In genomic region chr10:18653112-18653511, GRCh38 we compare ENCODE assay signal across 17 cellular contexts. TPM values are rescaled to one million over a fixed set of nuclear protein-coding genes. Genes with fewer than 3 reads are reported as not detected.
DNase-seq lines count a peak whose midpoint lies in the region; ATAC-seq, FAIRE-seq and TF ChIP-seq lines count a peak whose summit lies in the region.
"Had no signal": no experiment of that assay in that cellular context is flagged by ENCODE, and none has a peak within 500 bp of the region (broad histone marks: within the 10 kb centered on the region; RNA-seq: fewer than 3 reads in every experiment).

No MANE protein-coding gene starts in this region.

- BruUV-seq in HepG2 (replicated peaks; lab: Mats Ljungman, UMichigan): no TSS peak

- H4K20me1 ChIP-seq in HepG2 (ENCODE audit: insufficient read depth, low read length): no peaks in the 10 kb centered on the region

- ATAC-seq in HepG2: no peak
- ATAC-seq in right lobe of liver: no peak
- ATAC-seq in GM18870 (IDR thresholded peaks at IDR 0.05; ENCODE audit: unreplicated experiment): no peak

- TF ChIP-seq EP300 in HepG2 (IDR thresholded peaks at IDR 0.05; ENCODE audit: low read depth in 2 of 2, low read length in 2 of 2): no peak
- no peak for TF ChIP-seq EP300 in HepG2 (CRISPR knock-in tag; IDR thresholded peaks at IDR 0.05; ENCODE audit: borderline replicate concordance)

- H3K9me3 Mint-ChIP-seq in immature natural killer cell: no peaks in the 10 kb centered on the region
- no peaks in the 10 kb centered on the region for H3K9me3 Mint-ChIP-seq in nephron progenitor cell

- TF ChIP-seq RAD21 in HepG2 (CRISPR knock-in tag; IDR thresholded peaks at IDR 0.05): no peak

- intact Hi-C loops in HepG2 (cut with micrococcal nuclease; ENCODE audit: unreplicated experiment) (loop anchor here (10.0 kb wide), 1 partner anchor 978 kb away; no protein-coding TSS in a partner anchor), right lobe of liver (cut with DNase I) (no loop called here)

- H3K27ac Mint-ChIP-seq in immature natural killer cell (peak overlapping the region; percentile 49 to 100 (median 99)), nephron progenitor cell (no peak overlapping the region)

- TF ChIP-seq CTCF in HepG2 (CRISPR knock-in tag; IDR thresholded peaks at IDR 0.05): no peak
- TF ChIP-seq CTCF in right lobe of liver (IDR thresholded peaks at IDR 0.05): no peak
- no peak for TF ChIP-seq CTCF in nephron progenitor cell (IDR thresholded peaks at IDR 0.05)

- no peak for TF ChIP-seq POLR2A in HepG2 (IDR thresholded peaks at IDR 0.05; ENCODE audit: insufficient read depth in 1 of 2, low read depth in 2 of 2, low read length in 2 of 2)
- no peak for TF ChIP-seq POLR2A in right lobe of liver (IDR thresholded peaks at IDR 0.05)

- no peak overlapping the region for H2AFZ ChIP-seq in HepG2 (ENCODE audit: low read length)

- 94% methylated on average over 3 of the region's 3 CpGs for WGBS in HepG2 (ENCODE audit: low lambda C conversion rate)
- WGBS in right lobe of liver (ENCODE audit: insufficient coverage, low coverage, low lambda C conversion rate, missing lambda C conversion rate): 86% methylated on average over 2 of the region's 3 CpGs

- peaks cover 7 to 15% (median 8%) of the 10 kb centered on the region in 3 donors for H3K27me3 Mint-ChIP-seq in immature natural killer cell (ENCODE audit: low read depth in 3 of 3)
- peaks cover 7% of the 10 kb centered on the region for H3K27me3 Mint-ChIP-seq in nephron progenitor cell (ENCODE audit: low read depth, poor library complexity)

- in situ Hi-C loops in HepG2 (cut with HindIII; ENCODE audit: extremely low pct_ligation_motif_present, low pct_unique_long_range_greater_than_20kb): loop anchor here (25.0 kb wide), 1 partner anchor 991 kb away; no protein-coding TSS in a partner anchor

- H3K4me3 Mint-ChIP-seq in immature natural killer cell: peak overlapping the region in 1 of 5 donors; percentile 46
- H3K4me3 Mint-ChIP-seq in nephron progenitor cell: peak overlapping the region; percentile 98

- no peak overlapping the region for H3K9ac ChIP-seq in HepG2 (ENCODE audit: insufficient read depth, low read depth, low read length)

- peaks cover 31% of the 10 kb centered on the region for H3K79me2 ChIP-seq in HepG2 (ENCODE audit: insufficient read depth, low read length)

- POLR2A ChIA-PET in HepG2 (lab: Yijun Ruan, JAX): no interaction called here

- DNase-seq in HepG2 (ENCODE audit: low spot score): no peak
- DNase-seq in right lobe of liver: no peak
- no peak for DNase-seq in immature natural killer cell
- DNase-seq in nephron progenitor cell: no peak
- no peak for DNase-seq in substantia nigra (lab: John Stamatoyannopoulos, UW)
- no peak for DNase-seq in central memory CD4-positive, alpha-beta T cell
- DNase-seq: GOT3; KG1; NCI-H1092; NCI-H1694; NCI-H2107; NCI-H226; NCI-H526 treated with DMSO at 0.1 percent for 48 hours; NK-92 treated with Interleukin-12 subunit alpha and Interleukin-12 subunit beta, amount 100 ng/mL, for 24 hours; OCI-M1 had no signal

- H3K27me3 ChIP-seq in HepG2 (ENCODE audit: control insufficient read depth in 1 of 2, insufficient read depth in 2 of 2, low read length in 2 of 2) (no peaks in the 10 kb centered on the region; a peak in 1 of 5 replicates), right lobe of liver (no peaks in the 10 kb centered on the region)

- no peak for FAIRE-seq in HepG2 (lab: Jason Lieb, UNC)

- peaks cover 0 to 2% of the 10 kb centered on the region in 2 experiments; a peak in 1 of 5 replicates for H3K36me3 ChIP-seq in HepG2 (replicated peaks in 1 of 2; ENCODE audit: control insufficient read depth in 1 of 2, insufficient read depth in 2 of 2, low read length in 2 of 2)
- H3K36me3 ChIP-seq in right lobe of liver: no peaks in the 10 kb centered on the region

- peaks cover 32 to 45% of the 10 kb centered on the region in 2 donors for H3K4me1 Mint-ChIP-seq in immature natural killer cell
- peaks cover 28% of the 10 kb centered on the region for H3K4me1 Mint-ChIP-seq in nephron progenitor cell

- H3K4me1 ChIP-seq in HepG2 (ENCODE audit: insufficient read depth, low read length): peaks cover 36% of the 10 kb centered on the region
- peaks cover 0 to 17% (median 4%) of the 10 kb centered on the region in 4 donors for H3K4me1 ChIP-seq in right lobe of liver

- H3K4me3 ChIP-seq in HepG2 (replicated peaks in 1 of 3; ENCODE audit: insufficient read depth in 1 of 3, low read depth in 2 of 3, low read length in 3 of 3) (no peak overlapping the region), right lobe of liver (no peak overlapping the region)

- H3K27ac ChIP-seq in HepG2 (ENCODE audit: extremely low read length, insufficient read depth, low read length) (no peak overlapping the region), right lobe of liver (no peak overlapping the region), substantia nigra (ENCODE audit: low read depth, low read length, poor library complexity, severe bottlenecking) (no peak overlapping the region)
- H3K27ac ChIP-seq: HL-60 had no signal

- H3K36me3 Mint-ChIP-seq in immature natural killer cell: peaks cover 0 to 21% (median 13%) of the 10 kb centered on the region in 3 donors
- H3K36me3 Mint-ChIP-seq in nephron progenitor cell (ENCODE audit: low read depth): peaks cover 4% of the 10 kb centered on the region

- H3K9me3 ChIP-seq in HepG2 (ENCODE audit: low read length) (no peaks in the 10 kb centered on the region), right lobe of liver (no peaks in the 10 kb centered on the region)

- H3K4me2 ChIP-seq in HepG2 (ENCODE audit: low read depth, low read length): no peak overlapping the region

- CTCF ChIA-PET in HepG2 (lab: Yijun Ruan, JAX; ENCODE audit: low intra/inter-chr PET ratio, low total read pairs): no interaction called here

TF ChIP-seq in HepG2, 621 proteins besides CTCF, POLR2A, EP300 and RAD21:
- TF ChIP-seq MAFK (conservative IDR thresholded peaks at IDR 0.05 in 1 of 2, IDR thresholded peaks at IDR 0.05 in 1 of 2; ENCODE audit: low read length in 2 of 2) (peak; percentile 88 to 89), MAFF (IDR thresholded peaks at IDR 0.05; ENCODE audit: low read depth, low read length) (peak; percentile 80), AHR (CRISPR knock-in tag; IDR thresholded peaks at IDR 0.05) (no peak)

RNA-seq across cellular contexts. Expression of gene NSUN6, which starts 1.7 kb away (rescaled TPM):
- total RNA-seq in HepG2 (2016; rRNA removed; fragmentation: Illumina TruSeq; extraction: Trizol): 15.6 and 17.2 TPM in 2 replicates
- total RNA-seq in HepG2 (2016; cell fraction: cytosol; rRNA removed; fragmentation: Illumina TruSeq; extraction: Trizol; ENCODE audit: low read depth): 6.3 and 6.6 TPM in 2 replicates
- 16.0 and 16.7 TPM in 2 replicates for total RNA-seq in HepG2 (2016; cell fraction: insoluble cytoplasmic fraction; rRNA removed; fragmentation: Illumina TruSeq; extraction: Trizol)
- 7.7 and 8.6 TPM in 2 replicates for total RNA-seq in HepG2 (2016; cell fraction: membrane; rRNA removed; fragmentation: Illumina TruSeq; extraction: Trizol)
- 27.1 and 28.7 TPM in 2 replicates for total RNA-seq in HepG2 (2016; cell fraction: nucleus; rRNA removed; fragmentation: Illumina TruSeq; extraction: Trizol)
- 19.3 and 19.6 TPM in 2 replicates for polyA plus RNA-seq in HepG2 (2011; rRNA removed)
- polyA plus RNA-seq in HepG2 (2011; cell fraction: cytosol; rRNA removed): 4.8 and 7.9 TPM in 2 replicates
- 35.5 and 54.9 TPM in 2 replicates for polyA plus RNA-seq in HepG2 (2011; cell fraction: nucleus; rRNA removed)
- polyA plus RNA-seq in HepG2 (2012): 16.8 and 17.5 TPM in 2 replicates
- 0.74 and 0.86 TPM in 2 replicates for polyA plus RNA-seq in HepG2 (2016; cell fraction: cytosol; fragmentation: Illumina TruSeq; extraction: Trizol; ENCODE audit: low read depth)
- 10.7 and 14.7 TPM in 2 replicates for polyA plus RNA-seq in HepG2 (2016; cell fraction: insoluble cytoplasmic fraction; fragmentation: Illumina TruSeq; extraction: Trizol; ENCODE audit: low read depth)
- polyA plus RNA-seq in HepG2 (2016; cell fraction: membrane; fragmentation: Illumina TruSeq; extraction: Trizol; ENCODE audit: low read depth): 2.3 and 2.6 TPM in 2 replicates
- 31.5 and 36.7 TPM in 2 replicates for polyA plus RNA-seq in HepG2 (2016; cell fraction: nucleus; fragmentation: Illumina TruSeq; extraction: Trizol; ENCODE audit: insufficient read depth, low read depth)
- 5.9 and 10.4 TPM in 2 replicates for polyA minus RNA-seq in HepG2 (2011; rRNA and poly(A)+ RNA removed; ENCODE audit: low replicate concordance)
- polyA minus RNA-seq in HepG2 (2011; cell fraction: cytosol; rRNA and poly(A)+ RNA removed): 8.7 and 9.6 TPM in 2 replicates
- 82.9 and 109 TPM in 2 replicates for polyA minus RNA-seq in HepG2 (2011; cell fraction: nucleus; rRNA and poly(A)+ RNA removed)
- total RNA-seq in right lobe of liver: 10 to 100 TPM; 19.0 to 34.0 (median 27.9) TPM
- polyA plus RNA-seq in immature natural killer cell: 10 to 100 TPM in 1 of 3 donors, 1 to 10 TPM in 2; 3.5 to 15.8 (median 6.1) TPM

RNA-seq across cellular contexts. Expression of gene ARL5B, which starts 6.1 kb away (rescaled TPM):
- total RNA-seq in HepG2 (2016; rRNA removed; fragmentation: Illumina TruSeq; extraction: Trizol) (32.7 and 50.9 TPM in 2 replicates), right lobe of liver (10 to 100 TPM in 4 of 6 experiments, 1 to 10 TPM in 2; 7.9 to 32.6 (median 20.4) TPM)
- total RNA-seq in HepG2 (2016; cell fraction: cytosol; rRNA removed; fragmentation: Illumina TruSeq; extraction: Trizol; ENCODE audit: low read depth): 1.9 and 2.0 TPM in 2 replicates
- total RNA-seq in HepG2 (2016; cell fraction: insoluble cytoplasmic fraction; rRNA removed; fragmentation: Illumina TruSeq; extraction: Trizol): 33.2 and 47.1 TPM in 2 replicates
- 13.2 and 15.1 TPM in 2 replicates for total RNA-seq in HepG2 (2016; cell fraction: membrane; rRNA removed; fragmentation: Illumina TruSeq; extraction: Trizol)
- total RNA-seq in HepG2 (2016; cell fraction: nucleus; rRNA removed; fragmentation: Illumina TruSeq; extraction: Trizol): 46.9 and 47.2 TPM in 2 replicates
- polyA plus RNA-seq in HepG2 (2011; rRNA removed) (19.4 and 26.6 TPM in 2 replicates), immature natural killer cell (1 to 10 TPM in 2 of 3 donors, under 1 TPM in 1; 0.84 to 1.7 (median 1.6) TPM)
- polyA plus RNA-seq in HepG2 (2011; cell fraction: cytosol; rRNA removed): 6.7 and 13.3 TPM in 2 replicates
- 19.4 and 23.3 TPM in 2 replicates for polyA plus RNA-seq in HepG2 (2011; cell fraction: nucleus; rRNA removed)
- 27.3 and 31.3 TPM in 2 replicates for polyA plus RNA-seq in HepG2 (2012)
- 1.0 and 1.2 TPM in 2 replicates for polyA plus RNA-seq in HepG2 (2016; cell fraction: cytosol; fragmentation: Illumina TruSeq; extraction: Trizol; ENCODE audit: low read depth)
- polyA plus RNA-seq in HepG2 (2016; cell fraction: insoluble cytoplasmic fraction; fragmentation: Illumina TruSeq; extraction: Trizol; ENCODE audit: low read depth): 37.4 and 42.1 TPM in 2 replicates
- 5.2 and 5.9 TPM in 2 replicates for polyA plus RNA-seq in HepG2 (2016; cell fraction: membrane; fragmentation: Illumina TruSeq; extraction: Trizol; ENCODE audit: low read depth)
- polyA plus RNA-seq in HepG2 (2016; cell fraction: nucleus; fragmentation: Illumina TruSeq; extraction: Trizol; ENCODE audit: insufficient read depth, low read depth): 48.6 and 49.3 TPM in 2 replicates
- 3.5 and 13.6 TPM in 2 replicates for polyA minus RNA-seq in HepG2 (2011; rRNA and poly(A)+ RNA removed; ENCODE audit: low replicate concordance)
- polyA minus RNA-seq in HepG2 (2011; cell fraction: cytosol; rRNA and poly(A)+ RNA removed): 39.7 and 46.7 TPM in 2 replicates
- 68.9 and 74.0 TPM in 2 replicates for polyA minus RNA-seq in HepG2 (2011; cell fraction: nucleus; rRNA and poly(A)+ RNA removed)
